In genomic region chr10:84076047-84076388, GRCh38 we compare ENCODE assay signal across 10 cellular contexts.
DNase-seq lines count a peak whose midpoint lies in the region; ATAC-seq lines count a peak whose summit lies in the region.
"Had no signal": no experiment of that assay in that cellular context is flagged by ENCODE, and none has a peak within 500 bp of the region (broad histone marks: within the 10 kb centered on the region; RNA-seq: fewer than 3 reads in every experiment).

No MANE protein-coding gene starts in this region.

- H3K9me3 ChIP-seq in adipocyte (ENCODE audit: control insufficient read depth, low read length), result no peaks in the 10 kb centered on the region

- CTCF ChIA-PET in T-cell (lab: Charles Lee), result no interaction called here

- H3K4me1 Mint-ChIP-seq in T-cell, result no peaks in the 10 kb centered on the region
- H3K4me1 Mint-ChIP-seq: CD8-positive, alpha-beta memory T cell had no signal

- DNase-seq in Caki2 (ENCODE audit: low read depth) (peak; percentile 2), adipocyte (ENCODE audit: low read depth) (peak; percentile 91), glomerular visceral epithelial cell (ENCODE audit: extremely low spot score) (peak; percentile 45), T-cell (no peak)
- no peak for DNase-seq in stimulated activated CD4-positive, alpha-beta T cell treated with anti-CD3 and anti-CD28 coated beads, Interleukin-12 subunit alpha, Interleukin-12 subunit beta, amount 100 ng/mL, for 4 hours
- DNase-seq: CD8-positive, alpha-beta memory T cell; cortex of kidney had no signal

- H3K4me3 ChIP-seq in adipocyte (ENCODE audit: low read length), result peak overlapping the region; percentile 69
- H3K4me3 ChIP-seq in rectal smooth muscle tissue (ENCODE audit: low read length), result no peak overlapping the region

- no peak for ATAC-seq in T-cell (replicated peaks in 1 of 4)
- no peak for ATAC-seq in GM19395 (IDR thresholded peaks at IDR 0.05; ENCODE audit: unreplicated experiment)
- ATAC-seq in HG03571 (IDR thresholded peaks at IDR 0.05; ENCODE audit: unreplicated experiment), result no peak

- no peaks in the 10 kb centered on the region for H3K36me3 ChIP-seq in adipocyte (ENCODE audit: control insufficient read depth, insufficient read depth, low read length, severe bottlenecking)
- no peaks in the 10 kb centered on the region for H3K36me3 ChIP-seq in rectal smooth muscle tissue (ENCODE audit: control insufficient read depth, insufficient read depth, low read length)

- H3K27me3 ChIP-seq in adipocyte (replicated peaks; ENCODE audit: control insufficient read depth, insufficient read depth, low read length), result no peaks in the 10 kb centered on the region
- no peaks in the 10 kb centered on the region for H3K27me3 ChIP-seq in rectal smooth muscle tissue (ENCODE audit: control insufficient read depth, insufficient read depth, low read length)

- no peaks in the 10 kb centered on the region for H3K9me3 Mint-ChIP-seq in T-cell
- H3K9me3 Mint-ChIP-seq: CD8-positive, alpha-beta memory T cell had no signal

- H3K4me3 Mint-ChIP-seq in T-cell, result no peak overlapping the region
- H3K4me3 Mint-ChIP-seq: CD8-positive, alpha-beta memory T cell had no signal

- H3K4me1 ChIP-seq in adipocyte (ENCODE audit: control insufficient read depth, insufficient read depth, low read length), result peaks cover 32% of the 10 kb centered on the region
- peaks cover 5% of the 10 kb centered on the region for H3K4me1 ChIP-seq in rectal smooth muscle tissue (ENCODE audit: control insufficient read depth, insufficient read depth, low read length)

- H3K27me3 Mint-ChIP-seq in T-cell, result peaks cover 7 to 11% of the 10 kb centered on the region in 2 donors

- H3K27ac ChIP-seq in rectal smooth muscle tissue (ENCODE audit: low read depth, low read length), result peak overlapping the region; percentile 53

- in situ Hi-C loops in Caki2 (cut with HindIII; ENCODE audit: low pct_unique_long_range_greater_than_20kb, low sequenced_read_pairs), result no loop called here

- no peaks in the 10 kb centered on the region for H3K36me3 Mint-ChIP-seq in T-cell
- H3K36me3 Mint-ChIP-seq: CD8-positive, alpha-beta memory T cell had no signal

- POLR2A ChIA-PET in T-cell (lab: Charles Lee), result no interaction called here

- H3K9ac ChIP-seq in adipocyte (ENCODE audit: low read length) (peak overlapping the region; percentile 79), rectal smooth muscle tissue (ENCODE audit: low read length) (no peak overlapping the region)

- H3K27ac Mint-ChIP-seq in T-cell, result no peak overlapping the region
- H3K27ac Mint-ChIP-seq: CD8-positive, alpha-beta memory T cell had no signal

Comparison
In these comparisons a context has a peak if more than half of its experiments do, and no peak if none do; other contexts are left out.
1. DNase-seq: peak in Caki2 (single experiment), adipocyte (single experiment) and glomerular visceral epithelial cell (single experiment); none in T-cell (0 of 34) and stimulated activated CD4-positive, alpha-beta T cell treated with anti-CD3 and anti-CD28 coated beads, Interleukin-12 subunit alpha, Interleukin-12 subunit beta, amount 100 ng/mL, for 4 hours (single experiment).